In genomic region chr14:105005929-105006830, GRCh38 we compare ENCODE assay signal across 3 cellular contexts.
TF ChIP-seq lines count a peak whose summit lies in the region.

No MANE protein-coding gene starts in this region.

TF ChIP-seq in SK-N-SH treated with all-trans-retinoic acid at 6 μM for 48 hours, 23 proteins besides CTCF, POLR2A, EP300 and RAD21:
- TF ChIP-seq GLIS3 (CRISPR knock-in tag; IDR thresholded peaks at IDR 0.05) (no peak), ZFP3 (CRISPR knock-in tag; IDR thresholded peaks at IDR 0.05) (no peak), ISL1 (CRISPR knock-in tag; IDR thresholded peaks at IDR 0.05) (no peak), TCF4 (CRISPR knock-in tag; IDR thresholded peaks at IDR 0.05; ENCODE audit: borderline replicate concordance) (no peak), CREB5 (CRISPR knock-in tag; IDR thresholded peaks at IDR 0.05; ENCODE audit: low read depth) (no peak)

TF ChIP-seq in SK-N-SH, 30 proteins besides CTCF, POLR2A, EP300 and RAD21:
- TF ChIP-seq YY1 (IDR thresholded peaks at IDR 0.05; ENCODE audit: low read depth) = no peak
- no peak for TF ChIP-seq TEAD4 (IDR thresholded peaks at IDR 0.05; ENCODE audit: borderline replicate concordance, insufficient read depth)

TF ChIP-seq in HCT116, 20 proteins besides CTCF, POLR2A, EP300 and RAD21:
- TF ChIP-seq TCF7L2 (IDR thresholded peaks at IDR 0.05; ENCODE audit: borderline replicate concordance, extremely low read depth, insufficient read depth, insufficient read length) (no peak), EGR1 (IDR thresholded peaks at IDR 0.05; ENCODE audit: low read depth) (no peak), CEBPB (IDR thresholded peaks at IDR 0.05; ENCODE audit: low read depth) (no peak), FOSL1 (IDR thresholded peaks at IDR 0.05; ENCODE audit: low read depth) (no peak), JUND (IDR thresholded peaks at IDR 0.05) (no peak), SRF (IDR thresholded peaks at IDR 0.05; ENCODE audit: low read depth) (no peak), YY1 (IDR thresholded peaks at IDR 0.05; ENCODE audit: extremely low read depth, insufficient replicate concordance, low read depth, low read length) (no peak), CBX3 (IDR thresholded peaks at IDR 0.05; ENCODE audit: low read depth) (no peak), REST (IDR thresholded peaks at IDR 0.05; ENCODE audit: low read depth) (no peak), ZNF274 (IDR thresholded peaks at IDR 0.05; ENCODE audit: low read depth, low read length) (no peak), ZFX (IDR thresholded peaks at IDR 0.05) (no peak), EZH2phosphoT487 (IDR thresholded peaks at IDR 0.05; ENCODE audit: borderline replicate concordance) (no peak), SP1 (IDR thresholded peaks at IDR 0.05; ENCODE audit: low read depth) (no peak)
- TF ChIP-seq, protein P1, sequence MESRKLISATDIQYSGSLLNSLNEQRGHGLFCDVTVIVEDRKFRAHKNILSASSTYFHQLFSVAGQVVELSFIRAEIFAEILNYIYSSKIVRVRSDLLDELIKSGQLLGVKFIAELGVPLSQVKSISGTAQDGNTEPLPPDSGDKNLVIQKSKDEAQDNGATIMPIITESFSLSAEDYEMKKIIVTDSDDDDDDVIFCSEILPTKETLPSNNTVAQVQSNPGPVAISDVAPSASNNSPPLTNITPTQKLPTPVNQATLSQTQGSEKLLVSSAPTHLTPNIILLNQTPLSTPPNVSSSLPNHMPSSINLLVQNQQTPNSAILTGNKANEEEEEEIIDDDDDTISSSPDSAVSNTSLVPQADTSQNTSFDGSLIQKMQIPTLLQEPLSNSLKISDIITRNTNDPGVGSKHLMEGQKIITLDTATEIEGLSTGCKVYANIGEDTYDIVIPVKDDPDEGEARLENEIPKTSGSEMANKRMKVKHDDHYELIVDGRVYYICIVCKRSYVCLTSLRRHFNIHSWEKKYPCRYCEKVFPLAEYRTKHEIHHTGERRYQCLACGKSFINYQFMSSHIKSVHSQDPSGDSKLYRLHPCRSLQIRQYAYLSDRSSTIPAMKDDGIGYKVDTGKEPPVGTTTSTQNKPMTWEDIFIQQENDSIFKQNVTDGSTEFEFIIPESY (IDR thresholded peaks at IDR 0.05; ENCODE audit: extremely low read depth, insufficient replicate concordance, low read length) = no peak
- TF ChIP-seq, protein P2, sequence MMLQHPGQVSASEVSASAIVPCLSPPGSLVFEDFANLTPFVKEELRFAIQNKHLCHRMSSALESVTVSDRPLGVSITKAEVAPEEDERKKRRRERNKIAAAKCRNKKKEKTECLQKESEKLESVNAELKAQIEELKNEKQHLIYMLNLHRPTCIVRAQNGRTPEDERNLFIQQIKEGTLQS (IDR thresholded peaks at IDR 0.05) = no peak
TF ChIP-seq in HCT116: peak in this region for 0.
